ENCODE assay signal across 26 cellular contexts in the genomic region with DNA sequence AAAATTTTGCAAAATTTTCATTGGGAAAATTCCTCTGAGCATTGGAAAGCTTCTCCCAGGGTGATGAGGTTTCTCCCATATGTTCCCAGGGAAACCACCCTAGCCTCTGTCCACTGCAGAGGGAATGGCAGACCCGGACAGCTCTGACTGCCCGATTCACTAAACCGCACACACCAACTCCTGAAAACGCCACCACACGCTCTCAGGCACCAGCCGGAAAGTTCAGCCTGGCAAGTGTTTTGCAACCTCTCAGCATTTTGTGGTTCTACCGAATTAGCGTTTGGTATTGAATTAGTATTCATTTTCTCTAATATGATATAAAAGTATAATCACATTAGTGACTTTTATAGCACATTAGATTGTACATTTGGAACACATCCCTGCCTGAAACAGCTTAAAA.
"Had no signal": no experiment of that assay in that cellular context is flagged by ENCODE, and none has a peak within 500 bp of the region (broad histone marks: within the 10 kb centered on the region; RNA-seq: fewer than 3 reads in every experiment).

No MANE protein-coding gene starts in this region.

- DNase-seq: activated CD4-positive, alpha-beta T cell treated with anti-CD3 and anti-CD28 coated beads for 36 hours; activated CD4-positive, alpha-beta T cell treated with anti-CD3 and anti-CD28 coated beads, Interleukin-2, amount 10 ng/mL, durations not matched to agents 7 days and 5 days; activated CD4-positive, alpha-beta T cell treated with anti-CD3 and anti-CD28 coated beads, Interleukin-2, amount 50 U/mL, for 48 hours; activated CD8-positive, alpha-beta T cell treated with anti-CD3 and anti-CD28 coated beads, Interleukin-2, amount 10 ng/mL, durations not matched to agents 7 days and 5 days; activated gamma-delta T cell treated with Interleukin-2 at 50 U/mL for 16 hours; activated naive CD4-positive, alpha-beta T cell treated with anti-CD3 and anti-CD28 coated beads for 36 hours; activated T-cell treated with anti-CD3 and anti-CD28 coated beads, Interleukin-2, amount 50 U/mL, for 24 hours; adrenal gland; caudate nucleus; cerebellar nuclear complex; Karpas-422; KBM-7; NCI-H1105; NCI-H1436; NCI-H1694; NCI-H1930; NCI-H345; NCI-H524 treated with DMSO at 0.1 percent for 48 hours; Peyer's patch; SIG-M5; T1000 had no signal

- ATAC-seq: activated CD4-positive, alpha-beta T cell treated with anti-CD3 and anti-CD28 coated beads for 36 hours; activated CD4-positive, CD25-positive, alpha-beta regulatory T cell treated with anti-CD3 and anti-CD28 coated beads, Interleukin-2, amount 50 U/mL, for 24 hours; activated CD8-positive, alpha-beta T cell treated with anti-CD3 and anti-CD28 coated beads, Interleukin-2, amount 10 ng/mL, durations not matched to agents 7 days and 5 days; activated naive CD4-positive, alpha-beta T cell treated with anti-CD3 and anti-CD28 coated beads, Interleukin-2, amount 50 U/mL, for 72 hours; Right ventricle myocardium inferior; SK-N-SH treated with all-trans-retinoic acid at 6 μM for 48 hours; WTC11 had no signal
